In the genomic region with DNA sequence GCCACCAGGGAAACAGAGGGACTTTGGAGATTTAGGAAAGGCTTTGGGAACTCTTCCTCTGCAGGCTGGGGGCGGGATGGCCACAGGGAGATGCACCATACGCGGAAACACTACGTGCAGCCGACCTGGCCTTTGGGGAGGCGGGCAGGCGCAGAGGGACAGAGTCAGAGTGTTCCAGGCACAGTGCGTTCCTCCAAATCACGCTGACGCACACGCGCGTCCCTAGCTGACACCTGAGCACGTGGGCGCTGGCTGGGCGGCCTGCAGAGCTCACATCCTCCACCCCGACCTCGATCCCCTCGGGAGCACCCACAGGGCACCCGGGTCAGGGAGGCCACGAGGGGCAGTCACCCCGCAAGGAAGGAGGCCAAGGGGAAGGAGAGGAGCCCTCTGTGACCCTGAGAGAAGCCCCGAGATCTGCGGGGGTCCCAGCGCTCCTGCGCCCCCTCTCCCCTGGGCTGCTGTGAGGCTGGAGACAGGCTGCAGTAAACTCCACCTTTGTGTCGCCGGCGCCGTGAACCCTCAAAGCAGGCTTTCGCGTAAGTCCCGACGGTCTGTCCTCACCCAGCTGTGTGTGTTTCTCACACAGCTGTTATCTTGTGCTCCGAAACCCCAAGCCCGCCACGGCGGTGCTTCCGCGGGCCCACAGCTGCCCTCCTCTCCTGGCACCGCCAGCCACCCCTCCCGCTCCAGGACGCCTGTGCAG, we compare ENCODE assay signal across 1 cellular context.
TF ChIP-seq lines count a peak whose summit lies in the region.

No MANE protein-coding gene starts in this region.

TF ChIP-seq in GM23338, 12 proteins besides CTCF, POLR2A, EP300 and RAD21 (continued from another document):
- no peak for TF ChIP-seq STAT1 (IDR thresholded peaks at IDR 0.05; ENCODE audit: unreplicated experiment)
- TF ChIP-seq, protein P1, sequence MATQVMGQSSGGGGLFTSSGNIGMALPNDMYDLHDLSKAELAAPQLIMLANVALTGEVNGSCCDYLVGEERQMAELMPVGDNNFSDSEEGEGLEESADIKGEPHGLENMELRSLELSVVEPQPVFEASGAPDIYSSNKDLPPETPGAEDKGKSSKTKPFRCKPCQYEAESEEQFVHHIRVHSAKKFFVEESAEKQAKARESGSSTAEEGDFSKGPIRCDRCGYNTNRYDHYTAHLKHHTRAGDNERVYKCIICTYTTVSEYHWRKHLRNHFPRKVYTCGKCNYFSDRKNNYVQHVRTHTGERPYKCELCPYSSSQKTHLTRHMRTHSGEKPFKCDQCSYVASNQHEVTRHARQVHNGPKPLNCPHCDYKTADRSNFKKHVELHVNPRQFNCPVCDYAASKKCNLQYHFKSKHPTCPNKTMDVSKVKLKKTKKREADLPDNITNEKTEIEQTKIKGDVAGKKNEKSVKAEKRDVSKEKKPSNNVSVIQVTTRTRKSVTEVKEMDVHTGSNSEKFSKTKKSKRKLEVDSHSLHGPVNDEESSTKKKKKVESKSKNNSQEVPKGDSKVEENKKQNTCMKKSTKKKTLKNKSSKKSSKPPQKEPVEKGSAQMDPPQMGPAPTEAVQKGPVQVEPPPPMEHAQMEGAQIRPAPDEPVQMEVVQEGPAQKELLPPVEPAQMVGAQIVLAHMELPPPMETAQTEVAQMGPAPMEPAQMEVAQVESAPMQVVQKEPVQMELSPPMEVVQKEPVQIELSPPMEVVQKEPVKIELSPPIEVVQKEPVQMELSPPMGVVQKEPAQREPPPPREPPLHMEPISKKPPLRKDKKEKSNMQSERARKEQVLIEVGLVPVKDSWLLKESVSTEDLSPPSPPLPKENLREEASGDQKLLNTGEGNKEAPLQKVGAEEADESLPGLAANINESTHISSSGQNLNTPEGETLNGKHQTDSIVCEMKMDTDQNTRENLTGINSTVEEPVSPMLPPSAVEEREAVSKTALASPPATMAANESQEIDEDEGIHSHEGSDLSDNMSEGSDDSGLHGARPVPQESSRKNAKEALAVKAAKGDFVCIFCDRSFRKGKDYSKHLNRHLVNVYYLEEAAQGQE (IDR thresholded peaks at IDR 0.05; ENCODE audit: unreplicated experiment) = no peak
- TF ChIP-seq CREB1 (CRISPR knock-in tag; IDR thresholded peaks at IDR 0.05; ENCODE audit: low read depth) = no peak
